Comparison of ENCODE assay signal across 1 cellular context in the genomic region with DNA sequence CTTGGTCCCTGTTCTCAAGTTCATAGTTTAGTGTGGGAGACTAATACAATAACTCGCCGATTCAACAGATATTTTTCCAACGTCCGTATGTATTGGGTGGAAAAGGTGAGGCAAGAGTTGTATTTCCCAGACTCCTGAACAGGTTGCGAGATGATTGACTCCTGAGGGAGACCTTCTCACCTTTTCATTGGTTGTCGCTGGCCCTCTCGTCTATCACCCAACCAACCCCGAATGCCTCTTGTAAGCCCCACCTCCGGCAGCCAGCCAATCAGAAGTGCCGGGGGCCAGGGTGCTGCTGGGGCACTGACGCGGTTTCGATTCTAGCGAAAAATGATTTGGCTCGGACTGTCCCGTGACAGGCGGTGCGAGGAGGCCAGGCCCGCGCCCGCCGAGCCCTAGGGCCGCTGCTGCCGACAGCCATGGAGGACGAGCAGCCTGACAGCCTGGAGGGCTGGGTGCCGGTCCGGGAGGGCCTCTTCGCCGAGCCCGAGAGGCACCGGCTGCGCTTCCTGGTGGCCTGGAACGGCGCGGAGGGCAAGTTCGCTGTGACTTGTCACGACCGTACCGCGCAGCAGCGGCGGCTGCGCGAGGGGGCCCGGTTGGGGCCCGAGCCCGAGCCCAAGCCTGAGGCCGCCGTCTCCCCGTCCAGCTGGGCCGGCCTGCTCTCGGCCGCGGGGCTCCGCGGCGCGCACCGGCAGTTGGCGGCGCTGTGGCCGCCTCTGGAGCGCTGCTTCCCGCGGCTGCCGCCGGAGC.
TF ChIP-seq lines count a peak whose summit lies in the region.

A gene with protein sequence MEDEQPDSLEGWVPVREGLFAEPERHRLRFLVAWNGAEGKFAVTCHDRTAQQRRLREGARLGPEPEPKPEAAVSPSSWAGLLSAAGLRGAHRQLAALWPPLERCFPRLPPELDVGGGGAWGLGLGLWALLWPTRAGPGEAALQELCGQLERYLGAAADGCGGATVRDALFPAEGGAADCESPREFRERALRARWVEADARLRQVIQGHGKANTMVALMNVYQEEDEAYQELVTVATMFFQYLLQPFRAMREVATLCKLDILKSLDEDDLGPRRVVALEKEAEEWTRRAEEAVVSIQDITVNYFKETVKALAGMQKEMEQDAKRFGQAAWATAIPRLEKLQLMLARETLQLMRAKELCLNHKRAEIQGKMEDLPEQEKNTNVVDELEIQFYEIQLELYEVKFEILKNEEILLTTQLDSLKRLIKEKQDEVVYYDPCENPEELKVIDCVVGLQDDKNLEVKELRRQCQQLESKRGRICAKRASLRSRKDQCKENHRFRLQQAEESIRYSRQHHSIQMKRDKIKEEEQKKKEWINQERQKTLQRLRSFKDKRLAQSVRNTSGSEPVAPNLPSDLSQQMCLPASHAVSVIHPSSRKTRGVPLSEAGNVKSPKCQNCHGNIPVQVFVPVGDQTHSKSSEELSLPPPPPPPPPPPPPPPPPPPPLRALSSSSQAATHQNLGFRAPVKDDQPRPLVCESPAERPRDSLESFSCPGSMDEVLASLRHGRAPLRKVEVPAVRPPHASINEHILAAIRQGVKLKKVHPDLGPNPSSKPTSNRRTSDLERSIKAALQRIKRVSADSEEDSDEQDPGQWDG (plus strand): TSS at position 321 of the 753 bp plus-strand sequence. CDS start 99 bp downstream, at position 420.

TF ChIP-seq in A549, 52 proteins besides CTCF, POLR2A, EP300 and RAD21 (continued from another document):
- TF ChIP-seq, protein P1, sequence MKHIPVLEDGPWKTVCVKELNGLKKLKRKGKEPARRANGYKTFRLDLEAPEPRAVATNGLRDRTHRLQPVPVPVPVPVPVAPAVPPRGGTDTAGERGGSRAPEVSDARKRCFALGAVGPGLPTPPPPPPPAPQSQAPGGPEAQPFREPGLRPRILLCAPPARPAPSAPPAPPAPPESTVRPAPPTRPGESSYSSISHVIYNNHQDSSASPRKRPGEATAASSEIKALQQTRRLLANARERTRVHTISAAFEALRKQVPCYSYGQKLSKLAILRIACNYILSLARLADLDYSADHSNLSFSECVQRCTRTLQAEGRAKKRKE (CRISPR knock-in tag; IDR thresholded peaks at IDR 0.05; ENCODE audit: low read depth), result no peak
- TF ChIP-seq HDAC2 (IDR thresholded peaks at IDR 0.05) (no peak), KDM5A (IDR thresholded peaks at IDR 0.05) (no peak), NFE2L2 (conservative IDR thresholded peaks at IDR 0.05; ENCODE audit: low read length) (no peak), CBX8 (IDR thresholded peaks at IDR 0.05) (no peak), ZFP36 (IDR thresholded peaks at IDR 0.05; ENCODE audit: borderline replicate concordance, partially characterized antibody) (no peak), TFCP2L1 (CRISPR knock-in tag; IDR thresholded peaks at IDR 0.05) (no peak), KDM1A (IDR thresholded peaks at IDR 0.05; ENCODE audit: low read depth) (no peak), SREBF2 (IDR thresholded peaks at IDR 0.05) (no peak), REST (IDR thresholded peaks at IDR 0.05) (no peak), MYC (IDR thresholded peaks at IDR 0.05; ENCODE audit: borderline replicate concordance, low read length) (no peak), MAX (IDR thresholded peaks at IDR 0.05) (peak; percentile 23), TP53 (CRISPR knock-in tag; IDR thresholded peaks at IDR 0.05) (no peak), E2F6 (IDR thresholded peaks at IDR 0.05; ENCODE audit: borderline replicate concordance, low read depth) (peak; percentile 64; the same call in 1 of the 2 replicates), CHD2 (IDR thresholded peaks at IDR 0.05; ENCODE audit: low read length, partially characterized antibody) (no peak), ZNF302 (CRISPR knock-in tag; IDR thresholded peaks at IDR 0.05) (no peak), RARB (CRISPR knock-in tag; IDR thresholded peaks at IDR 0.05) (no peak), RNF2 (IDR thresholded peaks at IDR 0.05; ENCODE audit: borderline replicate concordance, low read depth) (no peak), ZSCAN20 (CRISPR knock-in tag; IDR thresholded peaks at IDR 0.05) (no peak), HOXB13 (CRISPR knock-in tag; IDR thresholded peaks at IDR 0.05; ENCODE audit: low read depth) (no peak)
- TF ChIP-seq, protein P2, sequence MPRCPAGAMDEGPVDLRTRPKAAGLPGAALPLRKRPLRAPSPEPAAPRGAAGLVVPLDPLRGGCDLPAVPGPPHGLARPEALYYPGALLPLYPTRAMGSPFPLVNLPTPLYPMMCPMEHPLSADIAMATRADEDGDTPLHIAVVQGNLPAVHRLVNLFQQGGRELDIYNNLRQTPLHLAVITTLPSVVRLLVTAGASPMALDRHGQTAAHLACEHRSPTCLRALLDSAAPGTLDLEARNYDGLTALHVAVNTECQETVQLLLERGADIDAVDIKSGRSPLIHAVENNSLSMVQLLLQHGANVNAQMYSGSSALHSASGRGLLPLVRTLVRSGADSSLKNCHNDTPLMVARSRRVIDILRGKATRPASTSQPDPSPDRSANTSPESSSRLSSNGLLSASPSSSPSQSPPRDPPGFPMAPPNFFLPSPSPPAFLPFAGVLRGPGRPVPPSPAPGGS (IDR thresholded peaks at IDR 0.05), result peak; percentile 81; the same call in 2 of the 3 replicates
- TF ChIP-seq, protein P3, sequence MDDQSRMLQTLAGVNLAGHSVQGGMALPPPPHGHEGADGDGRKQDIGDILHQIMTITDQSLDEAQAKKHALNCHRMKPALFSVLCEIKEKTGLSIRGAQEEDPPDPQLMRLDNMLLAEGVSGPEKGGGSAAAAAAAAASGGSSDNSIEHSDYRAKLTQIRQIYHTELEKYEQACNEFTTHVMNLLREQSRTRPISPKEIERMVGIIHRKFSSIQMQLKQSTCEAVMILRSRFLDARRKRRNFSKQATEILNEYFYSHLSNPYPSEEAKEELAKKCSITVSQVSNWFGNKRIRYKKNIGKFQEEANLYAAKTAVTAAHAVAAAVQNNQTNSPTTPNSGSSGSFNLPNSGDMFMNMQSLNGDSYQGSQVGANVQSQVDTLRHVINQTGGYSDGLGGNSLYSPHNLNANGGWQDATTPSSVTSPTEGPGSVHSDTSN (IDR thresholded peaks at IDR 0.05), result peak; percentile 90
- TF ChIP-seq, protein P4, sequence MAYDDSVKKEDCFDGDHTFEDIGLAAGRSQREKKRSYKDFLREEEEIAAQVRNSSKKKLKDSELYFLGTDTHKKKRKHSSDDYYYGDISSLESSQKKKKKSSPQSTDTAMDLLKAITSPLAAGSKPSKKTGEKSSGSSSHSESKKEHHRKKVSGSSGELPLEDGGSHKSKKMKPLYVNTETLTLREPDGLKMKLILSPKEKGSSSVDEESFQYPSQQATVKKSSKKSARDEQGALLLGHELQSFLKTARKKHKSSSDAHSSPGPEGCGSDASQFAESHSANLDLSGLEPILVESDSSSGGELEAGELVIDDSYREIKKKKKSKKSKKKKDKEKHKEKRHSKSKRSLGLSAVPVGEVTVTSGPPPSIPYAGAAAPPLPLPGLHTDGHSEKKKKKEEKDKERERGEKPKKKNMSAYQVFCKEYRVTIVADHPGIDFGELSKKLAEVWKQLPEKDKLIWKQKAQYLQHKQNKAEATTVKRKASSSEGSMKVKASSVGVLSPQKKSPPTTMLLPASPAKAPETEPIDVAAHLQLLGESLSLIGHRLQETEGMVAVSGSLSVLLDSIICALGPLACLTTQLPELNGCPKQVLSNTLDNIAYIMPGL (CRISPR knock-in tag; IDR thresholded peaks at IDR 0.05; ENCODE audit: borderline replicate concordance), result peak; percentile 60; the same call in 1 of the 2 replicates
